Comparison of ENCODE assay signal across 16 cellular contexts in the genomic region with DNA sequence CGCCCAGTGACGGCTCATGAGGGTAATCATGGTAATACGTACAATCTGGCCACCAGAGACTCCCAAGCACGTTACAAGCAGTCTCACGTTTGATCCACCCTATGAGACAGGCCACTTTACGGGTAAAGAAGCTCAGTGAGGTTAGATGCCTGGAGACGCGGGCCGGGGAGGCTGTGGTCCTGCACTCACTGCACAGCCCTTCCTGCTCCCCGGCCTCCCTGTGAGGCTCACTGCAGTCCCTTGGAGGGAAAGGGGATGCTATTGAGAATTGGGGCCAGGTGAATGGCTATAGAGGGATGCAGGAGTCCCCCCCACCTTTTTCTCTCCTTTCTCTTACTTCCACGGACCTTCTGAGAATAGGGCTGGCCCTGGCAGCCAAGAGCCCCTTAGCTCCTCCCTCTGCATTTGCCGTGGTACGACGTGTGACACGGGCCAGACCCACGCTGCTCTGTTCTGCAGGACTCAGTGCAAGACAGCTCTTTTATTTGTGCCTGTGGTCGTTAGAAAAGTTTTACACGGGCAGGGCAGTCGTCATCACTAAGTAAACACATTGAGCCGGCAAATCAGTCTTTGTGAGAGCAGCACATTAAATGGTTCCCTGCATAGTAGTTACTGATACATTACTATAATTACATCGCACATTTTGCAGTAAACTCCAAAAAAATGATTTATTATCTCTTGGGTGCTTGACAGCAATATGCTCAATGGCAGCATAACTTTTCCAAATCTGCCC. TPM values are rescaled to one million over a fixed set of nuclear protein-coding genes. Genes with fewer than 3 reads are reported as not detected.
DNase-seq lines count a peak whose midpoint lies in the region; ATAC-seq and TF ChIP-seq lines count a peak whose summit lies in the region.
"Had no signal": no experiment of that assay in that cellular context is flagged by ENCODE, and none has a peak within 500 bp of the region (broad histone marks: within the 10 kb centered on the region; RNA-seq: fewer than 3 reads in every experiment).

No MANE protein-coding gene starts in this region.

- H3K27me3 Mint-ChIP-seq in type B pancreatic cell: peaks cover 2% of the 10 kb centered on the region
- H3K27me3 Mint-ChIP-seq in stimulated activated memory B cell treated with anti-CD40 and anti-IgM and Interleukin-4, amounts not matched to agents 10 μg/mL and 1 μg/mL and 100 μg/mL, for 72 hours: peaks cover 44% of the 10 kb centered on the region

- no peaks in the 10 kb centered on the region for H3K9me3 Mint-ChIP-seq in type B pancreatic cell
- peaks cover 4% of the 10 kb centered on the region for H3K9me3 Mint-ChIP-seq in stimulated activated memory B cell treated with anti-CD40 and anti-IgM and Interleukin-4, amounts not matched to agents 10 μg/mL and 1 μg/mL and 100 μg/mL, for 72 hours

- H3K36me3 Mint-ChIP-seq in type B pancreatic cell: peaks cover 21% of the 10 kb centered on the region
- H3K36me3 Mint-ChIP-seq in stimulated activated memory B cell treated with anti-CD40 and anti-IgM and Interleukin-4, amounts not matched to agents 10 μg/mL and 1 μg/mL and 100 μg/mL, for 72 hours: no peaks in the 10 kb centered on the region
- H3K36me3 Mint-ChIP-seq: activated CD8-positive, alpha-beta memory T cell treated with anti-CD3 and anti-CD28 coated beads, Interleukin-2, amount 10 ng/mL, durations not matched to agents 7 days and 5 days had no signal

- peak overlapping the region; percentile 68 for H3K4me3 Mint-ChIP-seq in type B pancreatic cell
- no peak overlapping the region for H3K4me3 Mint-ChIP-seq in stimulated activated memory B cell treated with anti-CD40 and anti-IgM and Interleukin-4, amounts not matched to agents 10 μg/mL and 1 μg/mL and 100 μg/mL, for 72 hours
- H3K4me3 Mint-ChIP-seq: activated CD8-positive, alpha-beta memory T cell treated with anti-CD3 and anti-CD28 coated beads, Interleukin-2, amount 10 ng/mL, durations not matched to agents 7 days and 5 days had no signal

- H3K27ac ChIP-seq in right atrium auricular region: no peak overlapping the region
- H3K27ac ChIP-seq: left ventricle myocardium inferior, ovary, SJSA1 had no signal

- H3K4me1 Mint-ChIP-seq in type B pancreatic cell (ENCODE audit: unreplicated experiment): peaks cover 47% of the 10 kb centered on the region
- no peaks in the 10 kb centered on the region for H3K4me1 Mint-ChIP-seq in stimulated activated memory B cell treated with anti-CD40 and anti-IgM and Interleukin-4, amounts not matched to agents 10 μg/mL and 1 μg/mL and 100 μg/mL, for 72 hours

- no peaks in the 10 kb centered on the region for H3K27me3 ChIP-seq in right atrium auricular region
- H3K27me3 ChIP-seq: ovary, SJSA1 had no signal

- ATAC-seq in left cardiac atrium (no peak), GM21825 (IDR thresholded peaks at IDR 0.05; ENCODE audit: unreplicated experiment) (no peak)
- ATAC-seq in stimulated activated memory B cell treated with anti-CD40 and anti-IgM and Interleukin-4, amounts not matched to agents 10 μg/mL and 1 μg/mL and 100 μg/mL, for 72 hours: no peak
- ATAC-seq: activated CD8-positive, alpha-beta memory T cell treated with anti-CD3 and anti-CD28 coated beads, Interleukin-2, amount 10 ng/mL, durations not matched to agents 7 days and 5 days had no signal

- no peaks in the 10 kb centered on the region for H3K4me1 ChIP-seq in right atrium auricular region
- H3K4me1 ChIP-seq: left ventricle myocardium inferior, SJSA1 had no signal

- H3K9me3 ChIP-seq in right atrium auricular region: no peaks in the 10 kb centered on the region
- H3K9me3 ChIP-seq: ovary, SJSA1 had no signal

- H3K27ac Mint-ChIP-seq in type B pancreatic cell: no peak overlapping the region
- H3K27ac Mint-ChIP-seq in stimulated activated memory B cell treated with anti-CD40 and anti-IgM and Interleukin-4, amounts not matched to agents 10 μg/mL and 1 μg/mL and 100 μg/mL, for 72 hours: no peak overlapping the region
- H3K27ac Mint-ChIP-seq: activated CD8-positive, alpha-beta memory T cell treated with anti-CD3 and anti-CD28 coated beads, Interleukin-2, amount 10 ng/mL, durations not matched to agents 7 days and 5 days had no signal

- peak; percentile 23 for DNase-seq in right atrium auricular region (ENCODE audit: low spot score)
- DNase-seq in left cardiac atrium: no peak
- peak; percentile 92 for DNase-seq in NCI-H2227 treated with DMSO at 0.1 percent for 48 hours (lab: John Stamatoyannopoulos, UW)
- peak; percentile 56 for DNase-seq in left kidney (ENCODE audit: low read depth, low spot score)
- no peak for DNase-seq in type B pancreatic cell (ENCODE audit: extremely low spot score, unreplicated experiment)
- no peak for DNase-seq in HuH-7.5 (ENCODE audit: low spot score)
- DNase-seq: activated CD4-positive, alpha-beta T cell treated with anti-CD3 and anti-CD28 coated beads for 4 hours; activated CD8-positive, alpha-beta memory T cell treated with anti-CD3 and anti-CD28 coated beads, Interleukin-2, amount 10 ng/mL, durations not matched to agents 7 days and 5 days; HCEC 1CT; left ventricle myocardium inferior; ovary; stimulated activated CD4-positive, alpha-beta T cell treated with anti-CD3 and anti-CD28 coated beads, Interleukin-2, amount 100 ng/mL, for 48 hours; T1000 had no signal

- intact Hi-C loops in left cardiac atrium (cut with DNase I): no loop called here

- no peak for TF ChIP-seq CTCF in right atrium auricular region (IDR thresholded peaks at IDR 0.05)
- no peak for TF ChIP-seq CTCF in type B pancreatic cell (conservative IDR thresholded peaks at IDR 0.05)

- H3K4me3 ChIP-seq in right atrium auricular region: no peak overlapping the region
- H3K4me3 ChIP-seq: left ventricle myocardium inferior, ovary, SJSA1 had no signal

- H3K36me3 ChIP-seq in right atrium auricular region: no peaks in the 10 kb centered on the region
- H3K36me3 ChIP-seq: left ventricle myocardium inferior, ovary, SJSA1 had no signal

RNA-seq across cellular contexts. Expression of a gene that starts 18.8 kb away (rescaled TPM):
- total RNA-seq in right atrium auricular region (1 to 10 TPM in 1 of 2 donors, under 1 TPM in 1; 0.83 to 1.3 TPM), left cardiac atrium (under 1 TPM; 0.12 to 0.13 TPM), type B pancreatic cell (ENCODE audit: low replicate concordance) (6.1 and 22.1 TPM in 2 replicates)

Comparison
In these comparisons a context has a peak if more than half of its experiments do, and no peak if none do; other contexts are left out.
1. DNase-seq: peak in right atrium auricular region (single experiment), NCI-H2227 treated with DMSO at 0.1 percent for 48 hours (single experiment) and left kidney (single experiment); none in left cardiac atrium (single experiment), type B pancreatic cell (single experiment) and HuH-7.5 (single experiment).